20 cellular contexts compared by ENCODE assay signal in genomic region chr19:39850892-39851291, GRCh38. TPM values are rescaled to one million over a fixed set of nuclear protein-coding genes. Genes with fewer than 3 reads are reported as not detected.
DNase-seq lines count a peak whose midpoint lies in the region; ATAC-seq, FAIRE-seq and TF ChIP-seq lines count a peak whose summit lies in the region.
"Had no signal": no experiment of that assay in that cellular context is flagged by ENCODE, and none has a peak within 500 bp of the region (broad histone marks: within the 10 kb centered on the region; RNA-seq: fewer than 3 reads in every experiment).

No MANE protein-coding gene starts in this region.

- no peaks in the 10 kb centered on the region for H3K9me2 ChIP-seq in PC-3 (replicated peaks; ENCODE audit: low read length)

- TF ChIP-seq POLR2A in A549 (IDR thresholded peaks at IDR 0.05; ENCODE audit: low read length) (no peak), K562 (conservative IDR thresholded peaks at IDR 0.05) (no peak), GM18505 (IDR thresholded peaks at IDR 0.05; ENCODE audit: borderline replicate concordance, extremely low read depth, insufficient read depth, insufficient read length) (no peak)

- intact Hi-C loops in PC-3 (cut with micrococcal nuclease): no loop called here
- intact Hi-C loops in K562 (cut with micrococcal nuclease): no loop called here

- H3K36me3 ChIP-seq in PC-3 (ENCODE audit: low read depth, low read length) (no peaks in the 10 kb centered on the region), K562 (ENCODE audit: control insufficient read depth, insufficient read depth, low read length) (no peaks in the 10 kb centered on the region; the same call in 2 of the 3 replicates)

- WGBS in A549 (ENCODE audit: missing lambda C conversion rate): 85% methylated on average over 2 of the region's 2 CpGs
- WGBS in K562 (ENCODE audit: insufficient coverage, low coverage, missing lambda C conversion rate): 59% methylated on average over 2 of the region's 2 CpGs

- FAIRE-seq in A549 (lab: Jason Lieb, UNC) (no peak), K562 (lab: Jason Lieb, UNC) (no peak)
- FAIRE-seq: G401.6, GM12892, GM19239 had no signal

- TF ChIP-seq CTCF in A549 (IDR thresholded peaks at IDR 0.05) (no peak), PC-3 (conservative IDR thresholded peaks at IDR 0.05; ENCODE audit: low read depth, low read length) (no peak), K562 (IDR thresholded peaks at IDR 0.05 in 2 of 3, conservative IDR thresholded peaks at IDR 0.05 in 1 of 3; ENCODE audit: insufficient read depth in 2 of 3, low read depth in 1 of 3, low read length in 3 of 3) (no peak)

- H4K20me1 ChIP-seq in PC-3 (ENCODE audit: low read length): no peaks in the 10 kb centered on the region
- H4K20me1 ChIP-seq in K562 (replicated peaks; ENCODE audit: control insufficient read depth, insufficient read depth, low read length): no peaks in the 10 kb centered on the region

- H3K9ac ChIP-seq in PC-3 (ENCODE audit: low read length): no peak overlapping the region
- H3K9ac ChIP-seq in K562 (ENCODE audit: insufficient read depth in 1 of 2, low read depth in 2 of 2, low read length in 2 of 2): no peak overlapping the region

- POLR2A ChIA-PET in A549 (lab: Yijun Ruan, JAX): no interaction called here
- POLR2A ChIA-PET in PC-3 (lab: Charles Lee; ENCODE audit: unreplicated experiment): no interaction called here
- POLR2A ChIA-PET in K562 (lab: Yijun Ruan, JAX): interaction anchor here (0.7 kb wide), 1 partner anchor 490 kb away, joined by 3 read pairs; no protein-coding TSS in a partner anchor

- H3K27ac ChIP-seq in A549 (peak overlapping the region in 1 of 2 experiments; percentile 45; a peak in 3 of 6 replicates), PC-3 (ENCODE audit: low read length) (no peak overlapping the region), K562 (ENCODE audit: extremely low read depth, low read depth, low read length) (no peak overlapping the region)

- TF ChIP-seq EP300 in A549 (IDR thresholded peaks at IDR 0.05) (no peak), K562 (IDR thresholded peaks at IDR 0.05; ENCODE audit: low read length) (no peak)

- no peaks in the 10 kb centered on the region for H3K9me3 ChIP-seq in A549
- H3K9me3 ChIP-seq in PC-3 (ENCODE audit: low read length): no peaks in the 10 kb centered on the region
- H3K9me3 ChIP-seq in K562 (replicated peaks; ENCODE audit: control insufficient read depth, insufficient read depth, low read depth, low read length): no peaks in the 10 kb centered on the region

- no peak for TF ChIP-seq RAD21 in A549 (conservative IDR thresholded peaks at IDR 0.05 in 1 of 2, IDR thresholded peaks at IDR 0.05 in 1 of 2)
- no peak for TF ChIP-seq RAD21 in K562 (CRISPR knock-in tag; conservative IDR thresholded peaks at IDR 0.05 in 1 of 2, IDR thresholded peaks at IDR 0.05 in 1 of 2)

- H3K4me1 ChIP-seq in A549 (peaks cover 16% of the 10 kb centered on the region), PC-3 (ENCODE audit: insufficient read depth, low read length) (peaks cover 19% of the 10 kb centered on the region), K562 (replicated peaks in 1 of 2; ENCODE audit: control insufficient read depth in 2 of 2, insufficient read depth in 2 of 2, low read length in 2 of 2) (peaks cover 11% of the 10 kb centered on the region in 2 experiments; a peak in 4 of 5 replicates)

- BruUV-seq in PC-3 (replicated peaks; lab: Mats Ljungman, UMichigan) (no TSS peak), K562 (replicated peaks; lab: Mats Ljungman, UMichigan) (no TSS peak)

- peak overlapping the region; percentile 32 for H3K4me2 ChIP-seq in A549
- H3K4me2 ChIP-seq in PC-3 (ENCODE audit: low read length): no peak overlapping the region
- no peak overlapping the region for H3K4me2 ChIP-seq in K562 (ENCODE audit: insufficient read depth, low read length)
- H3K4me2 ChIP-seq: GM23338 had no signal

- H3K9me1 ChIP-seq in K562 (ENCODE audit: control insufficient read depth, insufficient read depth, low read length): no peaks in the 10 kb centered on the region

- DNase-seq in A549 (ENCODE audit: low read depth in 1 of 2, low spot score in 1 of 2) (no peak), PC-3 (peak; percentile 60), K562 (ENCODE audit: extremely low read depth in 1 of 4, low spot score in 3 of 4) (no peak), SKM-1 treated with dmso at 0.1 percent for 144 hours (lab: John Stamatoyannopoulos, UW; ENCODE audit: unreplicated experiment) (no peak)
- DNase-seq in stimulated activated CD4-positive, alpha-beta T cell treated with anti-CD3 and anti-CD28 coated beads, Interleukin-2, amount 100 ng/mL, for 48 hours: no peak
- DNase-seq: 8988T; C1 segment of cervical spinal cord; Calu3; CD4-positive, alpha-beta memory T cell; COR-L47; DMS53; DND-41; H9; HFFc6 had no signal

- H2AFZ ChIP-seq in PC-3 (ENCODE audit: low read length): no peak overlapping the region
- no peak overlapping the region; the same call in 1 of the 2 replicates for H2AFZ ChIP-seq in K562 (ENCODE audit: low read depth, low read length)
- H2AFZ ChIP-seq: GM23338 had no signal

- ATAC-seq in A549: no peak
- peak; percentile 32 for ATAC-seq in PC-3
- no peak for ATAC-seq in K562
- no peak for ATAC-seq in GM18505 (IDR thresholded peaks at IDR 0.05; ENCODE audit: unreplicated experiment)
- ATAC-seq: GM23338, HCT116 had no signal

- in situ Hi-C loops in K562 (cut with MboI): no loop called here

- no peak overlapping the region for H3K4me3 ChIP-seq in A549
- no peak overlapping the region for H3K4me3 ChIP-seq in PC-3 (ENCODE audit: low read length)
- no peak overlapping the region for H3K4me3 ChIP-seq in K562
- H3K4me3 ChIP-seq: GM23338 had no signal

- CTCF ChIA-PET in A549 (lab: Yijun Ruan, JAX) (interaction anchor here (0.9 to 2.2 kb wide), 2 partner anchors 58 to 120 kb away, joined by 4 to 10 read pairs; partner anchors contain the start of gene PSMC4), PC-3 (lab: Charles Lee) (no interaction called here), K562 (lab: Yijun Ruan, JAX; ENCODE audit: low intra/inter-chr PET ratio) (no interaction called here)

- H3K27me3 ChIP-seq in PC-3 (ENCODE audit: low read length) (no peaks in the 10 kb centered on the region), K562 (ENCODE audit: control insufficient read depth in 2 of 2, insufficient read depth in 2 of 2, low read length in 2 of 2) (no peaks in the 10 kb centered on the region)

- H3K79me2 ChIP-seq in PC-3 (ENCODE audit: low read length) (peaks cover 4% of the 10 kb centered on the region), K562 (ENCODE audit: control insufficient read depth, insufficient read depth, low read length) (peaks cover 7% of the 10 kb centered on the region)

- H3F3A ChIP-seq in PC-3 (ENCODE audit: low read length, unreplicated experiment): no peaks in the 10 kb centered on the region

RNA-seq across cellular contexts. Expression of gene FBL, which starts 4.7 kb away (rescaled TPM):
- polyA plus RNA-seq in A549 (2011; rRNA removed) (716 and 970 TPM in 2 replicates), A549 (2017; fragmentation: RNase III; extraction: RNeasy Plus Mini Kit Qiagen cat#74134 plus additional on column Dnase treatment) (1,011 to 1,141 TPM (median 1,077 TPM) in 3 replicates), K562 (2011; rRNA removed) (843 and 1,244 TPM in 2 replicates), K562 (2014; fragmentation: Illumina TruSeq; extraction: Trizol) (1,561 and 1,696 TPM in 2 replicates), K562 (2014; fragmentation: Nextera tagmentation; extraction: Ambion mirVana) (100 to 1,000 TPM; 201 to 235 TPM), K562 (2014; rRNA removed) (672 and 721 TPM in 2 replicates)
- polyA plus RNA-seq in A549 (2012; cell fraction: cytosol; rRNA removed): 1,482 and 1,602 TPM in 2 replicates
- polyA plus RNA-seq in A549 (2012; cell fraction: nucleus; rRNA removed): 1,051 and 1,057 TPM in 2 replicates
- 1,036 and 1,137 TPM in 2 replicates for polyA minus RNA-seq in A549 (2011; rRNA and poly(A)+ RNA removed)
- total RNA-seq in PC-3 (2014; rRNA removed) (186 and 270 TPM in 2 replicates), K562 (2014; rRNA removed) (448 and 524 TPM in 2 replicates), K562 (2014; rRNA removed; fragmentation: Illumina TruSeq; extraction: Trizol) (676 and 696 TPM in 2 replicates), K562 (2015; rRNA removed; fragmentation: Illumina TruSeq; extraction: Trizol) (565 and 575 TPM in 2 replicates), K562 (2021) (761 and 811 TPM in 2 replicates)
- 90.3 and 153 TPM in 2 replicates for total RNA-seq in K562 (2011; cell fraction: chromatin; rRNA removed; ENCODE audit: low replicate concordance)
- total RNA-seq in K562 (2011; cell fraction: nucleolus; rRNA removed): 155 and 156 TPM in 2 replicates
- total RNA-seq in K562 (2011; cell fraction: nucleoplasm; rRNA removed): 201 and 290 TPM in 2 replicates
- polyA plus RNA-seq in K562 (2011; cell fraction: cytosol; rRNA removed): 1,200 and 1,290 TPM in 2 replicates
- 284 and 323 TPM in 2 replicates for polyA plus RNA-seq in K562 (2011; cell fraction: nucleus; rRNA removed)
- 476 and 792 TPM in 2 replicates for polyA plus RNA-seq in K562 (2012)
- 930 and 947 TPM in 2 replicates for polyA minus RNA-seq in K562 (2011; rRNA and poly(A)+ RNA removed)
- 316 and 353 TPM in 2 replicates for polyA minus RNA-seq in K562 (2011; cell fraction: cytosol; rRNA and poly(A)+ RNA removed)
- polyA minus RNA-seq in K562 (2011; cell fraction: nucleus; rRNA and poly(A)+ RNA removed): 33.4 and 57.8 TPM in 2 replicates

RNA-seq across cellular contexts. Expression of gene DYRK1B, which starts 16.9 kb away (rescaled TPM):
- 13.8 and 17.3 TPM in 2 replicates for polyA plus RNA-seq in A549 (2011; rRNA removed)
- polyA plus RNA-seq in A549 (2012; cell fraction: cytosol; rRNA removed): 10.5 and 14.7 TPM in 2 replicates
- polyA plus RNA-seq in A549 (2012; cell fraction: nucleus; rRNA removed): 43.9 and 45.3 TPM in 2 replicates
- polyA plus RNA-seq in A549 (2017; fragmentation: RNase III; extraction: RNeasy Plus Mini Kit Qiagen cat#74134 plus additional on column Dnase treatment): 12.9 to 21.2 TPM (median 18.6 TPM) in 3 replicates
- polyA minus RNA-seq in A549 (2011; rRNA and poly(A)+ RNA removed): 37.2 and 47.0 TPM in 2 replicates
- total RNA-seq in PC-3 (2014; rRNA removed): 2.4 and 2.8 TPM in 2 replicates
- total RNA-seq in K562 (2011; cell fraction: chromatin; rRNA removed; ENCODE audit: low replicate concordance): 12.5 and 24.0 TPM in 2 replicates
- 15.0 and 17.8 TPM in 2 replicates for total RNA-seq in K562 (2011; cell fraction: nucleolus; rRNA removed)
- 10.2 and 12.4 TPM in 2 replicates for total RNA-seq in K562 (2011; cell fraction: nucleoplasm; rRNA removed)
- 2.5 and 3.0 TPM in 2 replicates for total RNA-seq in K562 (2014; rRNA removed)
- total RNA-seq in K562 (2014; rRNA removed; fragmentation: Illumina TruSeq; extraction: Trizol): 0.35 and 0.91 TPM in 2 replicates
- 1.1 and 1.3 TPM in 2 replicates for total RNA-seq in K562 (2015; rRNA removed; fragmentation: Illumina TruSeq; extraction: Trizol)
- total RNA-seq in K562 (2021): 5.0 and 5.2 TPM in 2 replicates
- 1.3 and 3.0 TPM in 2 replicates for polyA plus RNA-seq in K562 (2011; rRNA removed)
- 1.1 and 2.3 TPM in 2 replicates for polyA plus RNA-seq in K562 (2011; cell fraction: cytosol; rRNA removed)
- polyA plus RNA-seq in K562 (2011; cell fraction: nucleus; rRNA removed): 10.2 and 15.4 TPM in 2 replicates
- 3.8 and 7.2 TPM in 2 replicates for polyA plus RNA-seq in K562 (2012)
- 1.5 and 2.6 TPM in 2 replicates for polyA plus RNA-seq in K562 (2014; fragmentation: Illumina TruSeq; extraction: Trizol)
- not detected for polyA plus RNA-seq in K562 (2014; fragmentation: Nextera tagmentation; extraction: Ambion mirVana)
- polyA plus RNA-seq in K562 (2014; rRNA removed): 1.4 and 2.0 TPM in 2 replicates
- 2.2 and 3.0 TPM in 2 replicates for polyA minus RNA-seq in K562 (2011; rRNA and poly(A)+ RNA removed)
- polyA minus RNA-seq in K562 (2011; cell fraction: cytosol; rRNA and poly(A)+ RNA removed): 5.1 and 6.6 TPM in 2 replicates
- polyA minus RNA-seq in K562 (2011; cell fraction: nucleus; rRNA and poly(A)+ RNA removed): 5.7 and 6.7 TPM in 2 replicates

Comparison
In these comparisons a context has a peak if more than half of its experiments do, and no peak if none do; other contexts are left out.
1. Of the 35 proteins assayed by ChIP-seq in both K562 and A549: peak only in K562: none; only in A549: MAFK; in both: none; in neither: 34.